ENCODE assay signal across 8 cellular contexts in the genomic region with DNA sequence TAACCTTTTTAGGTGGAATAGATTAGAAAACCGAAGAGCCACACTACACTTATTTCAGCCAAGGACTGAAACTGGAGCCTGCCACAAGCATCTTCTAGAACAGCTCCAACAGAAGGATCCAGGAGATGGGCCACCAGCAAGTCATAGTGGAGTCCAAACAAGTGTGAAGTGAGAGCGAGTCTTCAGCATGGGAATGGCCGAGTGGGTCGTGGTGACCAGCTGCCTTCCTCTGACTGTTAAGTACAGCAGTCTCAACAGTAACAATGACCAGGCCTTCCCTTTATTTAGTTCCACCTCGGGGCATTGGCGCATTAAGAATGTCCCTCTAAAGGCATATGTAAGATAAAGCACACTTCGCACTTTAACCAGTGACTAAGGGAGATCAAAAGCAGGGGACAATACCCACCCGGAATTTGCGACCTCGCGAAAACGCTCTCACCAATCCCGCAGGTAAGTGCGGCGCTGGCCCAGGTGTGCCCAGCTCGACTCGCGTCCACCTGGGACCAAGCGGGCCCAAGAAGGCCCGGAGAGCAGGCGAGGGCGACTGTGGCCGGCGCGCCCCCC. TPM values are rescaled to one million over a fixed set of nuclear protein-coding genes. Genes with fewer than 3 reads are reported as not detected.
DNase-seq lines count a peak whose midpoint lies in the region; ATAC-seq, FAIRE-seq and TF ChIP-seq lines count a peak whose summit lies in the region.
"Had no signal": no experiment of that assay in that cellular context is flagged by ENCODE, and none has a peak within 500 bp of the region (broad histone marks: within the 10 kb centered on the region; RNA-seq: fewer than 3 reads in every experiment).

No MANE protein-coding gene starts in this region.

- FAIRE-seq in astrocyte (lab: Jason Lieb, UNC): no peak

- H3K4me1 ChIP-seq in HUES64 (ENCODE audit: insufficient read depth, low read length) (peaks cover 5% of the 10 kb centered on the region; the same call in 1 of the 2 replicates), astrocyte (ENCODE audit: insufficient read depth, low read length) (no peaks in the 10 kb centered on the region), liver (ENCODE audit: control insufficient read depth in 4 of 4, insufficient read depth in 4 of 4, low read length in 3 of 4) (peaks cover 0 to 23% (median 13%) of the 10 kb centered on the region in 4 donors)

- no peaks in the 10 kb centered on the region for H3K9me3 ChIP-seq in HUES64 (ENCODE audit: insufficient read depth, low read depth, low read length)
- H3K9me3 ChIP-seq in astrocyte (ENCODE audit: insufficient read depth, low read depth, low read length): no peaks in the 10 kb centered on the region
- no peaks in the 10 kb centered on the region for H3K9me3 ChIP-seq in liver (ENCODE audit: control insufficient read depth in 4 of 4, low read length in 3 of 4)

- WGBS in HUES64: 18% methylated on average over 25 of the region's 25 CpGs
- WGBS in liver: 9% methylated on average over 25 of the region's 25 CpGs

- peak overlapping the region; percentile 84 for H3K4me2 ChIP-seq in astrocyte (ENCODE audit: low read length)

- no peak for TF ChIP-seq POLR2A in erythroblast (IDR thresholded peaks at IDR 0.05; ENCODE audit: low read length)

- peak overlapping the region; percentile 81 for H3K4me3 Mint-ChIP-seq in astrocyte (ENCODE audit: unreplicated experiment)
- peak overlapping the region; percentile 65 to 66 for H3K4me3 Mint-ChIP-seq in stimulated activated naive CD8-positive, alpha-beta T cell treated with anti-CD3 and anti-CD28 coated beads, Interleukin-15, amount 100 ng/mL, for 72 hours

- H3K79me2 ChIP-seq in astrocyte (ENCODE audit: insufficient read depth, low read length): no peaks in the 10 kb centered on the region

- H3K36me3 ChIP-seq in HUES64 (ENCODE audit: insufficient read depth, low read length) (no peaks in the 10 kb centered on the region), astrocyte (ENCODE audit: insufficient read depth, low read length) (no peaks in the 10 kb centered on the region), liver (ENCODE audit: control insufficient read depth in 4 of 4, insufficient read depth in 3 of 4, low read depth in 1 of 4, low read length in 3 of 4) (no peaks in the 10 kb centered on the region)

- H3K36me3 Mint-ChIP-seq in astrocyte (ENCODE audit: low read depth, unreplicated experiment): peaks cover 2% of the 10 kb centered on the region

- H3K4me1 Mint-ChIP-seq in astrocyte (ENCODE audit: low read depth, unreplicated experiment): no peaks in the 10 kb centered on the region
- H3K4me1 Mint-ChIP-seq in stimulated activated naive CD8-positive, alpha-beta T cell treated with anti-CD3 and anti-CD28 coated beads, Interleukin-15, amount 100 ng/mL, for 72 hours: peaks cover 17% of the 10 kb centered on the region

- no peaks in the 10 kb centered on the region for H4K20me1 ChIP-seq in astrocyte (ENCODE audit: insufficient read depth, low read length)

- no peak for TF ChIP-seq CTCF in astrocyte (IDR thresholded peaks at IDR 0.05; ENCODE audit: insufficient read depth, low read depth, low read length)
- no peak for TF ChIP-seq CTCF in liver (IDR thresholded peaks at IDR 0.05; ENCODE audit: low read depth, low read length, missing input control)

- DNase-seq in astrocyte (ENCODE audit: low read depth) (no peak), iPS-NIHi7 (ENCODE audit: extremely low spot score) (no peak), erythroblast (lab: John Stamatoyannopoulos, UW) (no peak)
- no peak for DNase-seq in stimulated activated naive CD8-positive, alpha-beta T cell treated with anti-CD3 and anti-CD28 coated beads, Interleukin-15, amount 100 ng/mL, for 72 hours
- DNase-seq: NCI-H2171 had no signal

- H3K9me3 Mint-ChIP-seq in astrocyte (ENCODE audit: unreplicated experiment): no peaks in the 10 kb centered on the region
- no peaks in the 10 kb centered on the region for H3K9me3 Mint-ChIP-seq in stimulated activated naive CD8-positive, alpha-beta T cell treated with anti-CD3 and anti-CD28 coated beads, Interleukin-15, amount 100 ng/mL, for 72 hours

- H3K9ac ChIP-seq in HUES64 (ENCODE audit: low read depth, low read length) (peak overlapping the region; percentile 60; the same call in 1 of the 2 replicates), astrocyte (ENCODE audit: low read length) (peak overlapping the region; percentile 59), liver (ENCODE audit: low read depth in 1 of 2, low read length in 2 of 2) (peak overlapping the region in 1 of 2 donors; percentile 97)

- H3K27me3 ChIP-seq in HUES64 (ENCODE audit: insufficient read depth, low read length) (peaks cover 42% of the 10 kb centered on the region), astrocyte (ENCODE audit: insufficient read depth, low read length) (peaks cover 15% of the 10 kb centered on the region), liver (ENCODE audit: control insufficient read depth in 4 of 4, insufficient read depth in 4 of 4, low read length in 3 of 4) (no peaks in the 10 kb centered on the region)

- peaks cover 27% of the 10 kb centered on the region for H3K27me3 Mint-ChIP-seq in astrocyte (ENCODE audit: low read depth, unreplicated experiment)
- peaks cover 49% of the 10 kb centered on the region for H3K27me3 Mint-ChIP-seq in stimulated activated naive CD8-positive, alpha-beta T cell treated with anti-CD3 and anti-CD28 coated beads, Interleukin-15, amount 100 ng/mL, for 72 hours

- peak in 1 of 2 donors; percentile 7 for TF ChIP-seq RAD21 in liver (IDR thresholded peaks at IDR 0.05)

- peak overlapping the region; percentile 58 for H3K27ac Mint-ChIP-seq in astrocyte (ENCODE audit: unreplicated experiment)
- peak overlapping the region in 1 of 2 donors; percentile 23 for H3K27ac Mint-ChIP-seq in stimulated activated naive CD8-positive, alpha-beta T cell treated with anti-CD3 and anti-CD28 coated beads, Interleukin-15, amount 100 ng/mL, for 72 hours

- H3K27ac ChIP-seq in HUES64 (ENCODE audit: low read depth, low read length) (no peak overlapping the region), astrocyte (ENCODE audit: low read depth, low read length) (no peak overlapping the region), liver (ENCODE audit: low read depth in 1 of 2, low read length in 2 of 2) (peak overlapping the region; percentile 97 to 100)

- ATAC-seq in stimulated activated naive CD8-positive, alpha-beta T cell treated with anti-CD3 and anti-CD28 coated beads, Interleukin-15, amount 100 ng/mL, for 72 hours: no peak
- no peak for ATAC-seq in GM21447 (IDR thresholded peaks at IDR 0.05; ENCODE audit: unreplicated experiment)

- peak overlapping the region; percentile 78 for H2AFZ ChIP-seq in astrocyte (ENCODE audit: low read depth, low read length)

- H3K4me3 ChIP-seq in HUES64 (ENCODE audit: low read length) (peak overlapping the region; percentile 74), astrocyte (ENCODE audit: insufficient read depth, low read depth, low read length) (peak overlapping the region; percentile 51), liver (ENCODE audit: low read depth in 1 of 3, low read length in 3 of 3) (peak overlapping the region; percentile 64 to 83 (median 79))

TF ChIP-seq in liver, 16 proteins besides CTCF, POLR2A, EP300 and RAD21:
- TF ChIP-seq GABPA (IDR thresholded peaks at IDR 0.05 in 1 of 2, conservative IDR thresholded peaks at IDR 0.05 in 1 of 2) (no peak), YY1 (IDR thresholded peaks at IDR 0.05) (peak; percentile 29)

RNA-seq across cellular contexts. Expression of a gene that starts 1.1 kb away (rescaled TPM):
- polyA plus RNA-seq in HUES64 (2013, experiment 1 of 2): 0.35 TPM
- polyA plus RNA-seq in HUES64 (2013, experiment 2 of 2): 0.51 TPM
- 0.52 and 0.58 TPM in 2 replicates for total RNA-seq in astrocyte
- 10 to 100 TPM in 1 of 2 donors, 1 to 10 TPM in 1; 5.5 to 15.0 TPM for total RNA-seq in liver
- polyA plus RNA-seq in liver: 1 to 10 TPM; 2.3 to 4.5 TPM

Comparison
In these comparisons a context has a peak if more than half of its experiments do, and no peak if none do; other contexts are left out.
1. H3K27ac ChIP-seq: peak in liver (2 of 2); none in HUES64 (single experiment) and astrocyte (single experiment).
2. Peak in every context shown above with its lines, with median percentiles within 50 percentile points of each other: H3K4me3 ChIP-seq.